Comparison of ENCODE assay signal across 19 cellular contexts in genomic region chr20:58610071-58610800, GRCh38.
"Had no signal": no experiment of that assay in that cellular context is flagged by ENCODE, and none has a peak within 500 bp of the region (broad histone marks: within the 10 kb centered on the region; RNA-seq: fewer than 3 reads in every experiment).

No MANE protein-coding gene starts in this region.

- H3K4me1 ChIP-seq: pancreas, upper lobe of left lung, uterus had no signal

- H3K4me3 ChIP-seq: dorsolateral prefrontal cortex, hepatocyte, lung, pancreas, upper lobe of left lung, uterus had no signal

- ATAC-seq: left colon; left ventricle myocardium superior; naive thymus-derived CD4-positive, alpha-beta T cell; right cardiac atrium had no signal

- H3K27me3 ChIP-seq: dorsolateral prefrontal cortex, hepatocyte, pancreas, upper lobe of left lung, uterus had no signal

- H2AFZ ChIP-seq: hepatocyte had no signal

- H3K9me3 ChIP-seq: pancreas, upper lobe of left lung, uterus had no signal

- H3K27ac ChIP-seq: dorsolateral prefrontal cortex, hepatocyte, pancreas, upper lobe of left lung, uterus had no signal

- H3K79me2 ChIP-seq: hepatocyte had no signal

- H3K36me3 ChIP-seq: pancreas, upper lobe of left lung, uterus had no signal

- H3K4me2 ChIP-seq: hepatocyte had no signal

- DNase-seq: cortex of kidney; dorsolateral prefrontal cortex; effector CD8-positive, alpha-beta T cell; foreskin melanocyte; head of caudate nucleus; left colon; left ventricle myocardium superior; naive thymus-derived CD4-positive, alpha-beta T cell; nucleus accumbens; pancreas; right cardiac atrium; stimulated activated CD4-positive, alpha-beta T cell treated with anti-CD3 and anti-CD28 coated beads, Interleukin-15, amount 100 ng/mL, for 24 hours; stimulated activated CD4-positive, alpha-beta T cell treated with anti-CD3 and anti-CD28 coated beads, Interleukin-1b, Interleukin-23, amount 100 ng/mL, for 48 hours; stimulated activated CD4-positive, alpha-beta T cell treated with anti-CD3 and anti-CD28 coated beads, Interleukin-4, amount 100 ng/mL, for 4 hours; stimulated activated naive CD4-positive, alpha-beta T cell; uterus had no signal

- FAIRE-seq: pancreas had no signal
